In the genomic region with DNA sequence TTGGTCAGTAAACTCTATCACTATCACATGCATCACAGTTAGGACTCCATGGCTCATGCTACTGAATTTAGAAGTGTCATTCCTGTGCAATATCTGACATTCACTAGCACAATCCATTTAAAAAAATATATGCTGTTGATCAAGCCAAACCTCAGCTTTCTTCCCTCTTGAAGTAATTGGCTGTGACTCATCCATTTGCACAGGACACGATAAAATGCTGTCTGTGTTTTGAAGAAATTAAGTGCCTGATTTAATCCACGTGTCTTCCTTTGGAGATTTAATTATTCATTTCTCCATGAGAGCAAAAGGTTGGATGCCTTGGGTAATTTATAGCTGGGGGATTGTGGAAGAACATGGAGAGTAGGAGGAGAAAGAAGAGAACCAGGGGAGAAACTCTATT, we compare ENCODE assay signal across 27 cellular contexts. TPM values are rescaled to one million over a fixed set of nuclear protein-coding genes. Genes with fewer than 3 reads are reported as not detected.
"Had no signal": no experiment of that assay in that cellular context is flagged by ENCODE, and none has a peak within 500 bp of the region (broad histone marks: within the 10 kb centered on the region; RNA-seq: fewer than 3 reads in every experiment).

No MANE protein-coding gene starts in this region.

- H3K4me3 ChIP-seq: esophagus muscularis mucosa, gastroesophageal sphincter, hepatocyte, psoas muscle, right atrium auricular region, stomach, thyroid gland had no signal

- FAIRE-seq: bronchial epithelial cell, colon, keratinocyte had no signal

- DNase-seq: activated CD4-positive, alpha-beta memory T cell treated with anti-CD3 and anti-CD28 coated beads, Interleukin-2, amount 10 ng/mL, durations not matched to agents 7 days and 5 days; activated CD4-positive, alpha-beta T cell treated with anti-CD3 and anti-CD28 coated beads, Interleukin-2, amount 10 ng/mL, durations not matched to agents 24 days and 14 days; activated CD4-positive, CD25-positive, alpha-beta regulatory T cell treated with anti-CD3 and anti-CD28 coated beads, Interleukin-2, amount 50 U/mL, for 72 hours; activated CD8-positive, alpha-beta memory T cell treated with anti-CD3 and anti-CD28 coated beads, Interleukin-2, amount 50 U/mL, for 48 hours; activated gamma-delta T cell; activated naive CD4-positive, alpha-beta T cell treated with anti-CD3 and anti-CD28 coated beads, Interleukin-2, amount 50 U/mL, for 16 hours; activated T-cell treated with anti-CD3 and anti-CD28 coated beads, Interleukin-2, amount 50 U/mL, for 24 hours; amniotic stem cell; dermis blood vessel endothelial cell; effector CD4-positive, alpha-beta T cell; left colon; naive thymus-derived CD4-positive, alpha-beta T cell; nucleus accumbens; psoas muscle; stimulated activated CD4-positive, alpha-beta T cell treated with anti-CD3 and anti-CD28 coated beads, Interleukin-15, amount 100 ng/mL, for 24 hours; stimulated activated CD4-positive, alpha-beta T cell treated with anti-CD3 and anti-CD28 coated beads, Interleukin-2, amount 100 ng/mL, for 24 hours; stimulated activated naive B cell treated with anti-CD40 and anti-IgM and Interleukin-4, amounts not matched to agents 10 μg/mL and 1 μg/mL and 100 μg/mL, for 72 hours; stomach; T-helper 9 cell; thyroid gland had no signal

- ATAC-seq: gastroesophageal sphincter; left colon; naive thymus-derived CD4-positive, alpha-beta T cell; psoas muscle; stimulated activated naive B cell treated with anti-CD40 and anti-IgM and Interleukin-4, amounts not matched to agents 10 μg/mL and 1 μg/mL and 100 μg/mL, for 72 hours had no signal

RNA-seq across cellular contexts. Expression of a gene that starts 38.9 kb away (rescaled TPM):
- total RNA-seq: activated CD4-positive, alpha-beta memory T cell treated with anti-CD3 and anti-CD28 coated beads, Interleukin-2, amount 10 ng/mL, durations not matched to agents 7 days and 5 days; activated CD4-positive, alpha-beta T cell treated with anti-CD3 and anti-CD28 coated beads, Interleukin-2, amount 10 ng/mL, durations not matched to agents 24 days and 14 days; dermis blood vessel endothelial cell; gastroesophageal sphincter; naive thymus-derived CD4-positive, alpha-beta T cell; psoas muscle; thyroid gland had no signal
